Comparison of ENCODE assay signal across 8 cellular contexts in genomic region chr7:67377939-67378862, GRCh38.
A peak's percentile ranks its signal among the peaks of the same experiment; 100 is the strongest.
DNase-seq lines count a peak whose midpoint lies in the region; ATAC-seq, FAIRE-seq and TF ChIP-seq lines count a peak whose summit lies in the region.

No MANE protein-coding gene starts in this region.

- DNase-seq in D341Med (ENCODE audit: low spot score) (peak; percentile 88), HTR-8/SVneo (ENCODE audit: insufficient read length, low spot score) (peak; percentile 61), NT2/D1 (ENCODE audit: low read depth, low spot score) (peak; percentile 92), activated T-cell treated with anti-CD3 and anti-CD28 coated beads for 4 hours (peak; percentile 40), fibroblast of lung (ENCODE audit: low read depth in 2 of 2) (peak; percentile 61 to 63), nephron progenitor cell (peak; percentile 82), stromal cell of bone marrow (ENCODE audit: low read depth) (peak; percentile 28)

- no peak for FAIRE-seq in HTR-8/SVneo (lab: Jason Lieb, UNC)

- peaks cover 25% of the 10 kb centered on the region for H3K9me3 Mint-ChIP-seq in nephron progenitor cell

- H3K4me3 ChIP-seq in NT2/D1 (ENCODE audit: insufficient read length, low read depth) (no peak overlapping the region), fibroblast of lung (replicated peaks in 1 of 4; ENCODE audit: control extremely low read depth in 1 of 4, insufficient read depth in 1 of 4, low read depth in 3 of 4, low read length in 4 of 4) (no peak overlapping the region)

- ATAC-seq in GM21367 (IDR thresholded peaks at IDR 0.05; ENCODE audit: unreplicated experiment) = peak; percentile 86

- H3K4me1 ChIP-seq in NT2/D1 (ENCODE audit: insufficient read depth, insufficient read length) (peaks cover 4% of the 10 kb centered on the region), fibroblast of lung (ENCODE audit: control insufficient read depth, extremely low read depth, insufficient read depth, low read length) (no peaks in the 10 kb centered on the region)

- peaks cover 6% of the 10 kb centered on the region for H3K36me3 Mint-ChIP-seq in nephron progenitor cell (ENCODE audit: low read depth)

- H3K9ac ChIP-seq in NT2/D1 (ENCODE audit: insufficient read length, low read depth) (peak overlapping the region; percentile 51), fibroblast of lung (ENCODE audit: insufficient read depth, low read length) (no peak overlapping the region)

- no peak overlapping the region for H3K27ac Mint-ChIP-seq in nephron progenitor cell

- H3K4me3 Mint-ChIP-seq in nephron progenitor cell = no peak overlapping the region

- H2AFZ ChIP-seq in fibroblast of lung (ENCODE audit: low read length) = no peak overlapping the region

- H3K9me3 ChIP-seq in NT2/D1 (ENCODE audit: insufficient read depth, low read length) (peaks cover 11% of the 10 kb centered on the region; the same call in 1 of the 2 replicates), fibroblast of lung (ENCODE audit: control insufficient read depth, insufficient read depth, low read depth, low read length) (peaks cover 3% of the 10 kb centered on the region)

- H3K27me3 Mint-ChIP-seq in nephron progenitor cell (ENCODE audit: low read depth, poor library complexity) = peaks cover 12% of the 10 kb centered on the region

- no peaks in the 10 kb centered on the region for H3K36me3 ChIP-seq in NT2/D1 (ENCODE audit: insufficient read depth, insufficient read length, low read length)
- no peaks in the 10 kb centered on the region for H3K36me3 ChIP-seq in fibroblast of lung (ENCODE audit: control insufficient read depth, insufficient read depth, low read length)

- H3K4me1 Mint-ChIP-seq in nephron progenitor cell = no peaks in the 10 kb centered on the region

- H3K27ac ChIP-seq in fibroblast of lung (ENCODE audit: insufficient read depth, low read length) = no peak overlapping the region

- H3K27me3 ChIP-seq in NT2/D1 (ENCODE audit: insufficient read depth, insufficient read length) = peaks cover 3% of the 10 kb centered on the region
- no peaks in the 10 kb centered on the region for H3K27me3 ChIP-seq in fibroblast of lung (ENCODE audit: control insufficient read depth, insufficient read depth, low read length)

- no peaks in the 10 kb centered on the region for H3K79me2 ChIP-seq in fibroblast of lung (ENCODE audit: control insufficient read depth, insufficient read depth, low read length)

- H4K20me1 ChIP-seq in fibroblast of lung (ENCODE audit: control insufficient read depth, extremely low read depth, insufficient read depth, low read length) = no peaks in the 10 kb centered on the region

- peak; percentile 62 to 80 for TF ChIP-seq CTCF in fibroblast of lung (conservative IDR thresholded peaks at IDR 0.05 in 1 of 2, IDR thresholded peaks at IDR 0.05 in 1 of 2; ENCODE audit: low read depth in 1 of 2, low read length in 2 of 2)
- TF ChIP-seq CTCF in nephron progenitor cell (IDR thresholded peaks at IDR 0.05) = peak; percentile 90

- no peak overlapping the region for H3K4me2 ChIP-seq in fibroblast of lung (ENCODE audit: extremely low read depth, insufficient read depth, low read length)

Comparison
In these comparisons a context has a peak if more than half of its experiments do, and no peak if none do; other contexts are left out.
1. DNase-seq: peak in every context shown above with its lines; median percentile 92 in NT2/D1; 88 in D341Med; 82 in nephron progenitor cell; 62 in fibroblast of lung; 61 in HTR-8/SVneo; 40 in activated T-cell treated with anti-CD3 and anti-CD28 coated beads for 4 hours; 28 in stromal cell of bone marrow.